Comparison of ENCODE assay signal across 10 cellular contexts in the genomic region with DNA sequence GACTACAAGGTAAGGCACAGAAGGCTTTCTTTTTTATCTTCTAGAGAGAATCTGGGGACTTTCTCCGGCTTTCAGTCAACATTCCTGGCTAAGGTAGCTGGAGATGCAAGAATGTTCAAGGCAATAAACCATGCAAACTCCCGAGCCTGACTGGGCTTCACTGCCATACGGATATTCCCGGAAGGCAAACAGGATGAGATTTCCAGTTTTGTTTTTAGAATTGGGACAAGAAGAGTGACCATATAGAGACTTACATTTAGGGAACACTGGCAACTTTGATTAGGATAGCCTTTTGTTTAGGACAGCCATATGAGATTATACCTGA. TPM values are rescaled to one million over a fixed set of nuclear protein-coding genes. Genes with fewer than 3 reads are reported as not detected.
DNase-seq lines count a peak whose midpoint lies in the region; ATAC-seq and TF ChIP-seq lines count a peak whose summit lies in the region.
"Had no signal": no experiment of that assay in that cellular context is flagged by ENCODE, and none has a peak within 500 bp of the region (broad histone marks: within the 10 kb centered on the region; RNA-seq: fewer than 3 reads in every experiment).

No MANE protein-coding gene starts in this region.

- H3K4me3 Mint-ChIP-seq in glutamatergic neuron (ENCODE audit: unreplicated experiment), result peak overlapping the region; percentile 87
- H3K4me3 Mint-ChIP-seq: activated naive CD8-positive, alpha-beta T cell treated with anti-CD3 and anti-CD28 coated beads for 36 hours had no signal

- H3K9me3 Mint-ChIP-seq in glutamatergic neuron (ENCODE audit: unreplicated experiment), result no peaks in the 10 kb centered on the region
- H3K9me3 Mint-ChIP-seq: activated naive CD8-positive, alpha-beta T cell treated with anti-CD3 and anti-CD28 coated beads for 36 hours had no signal

- H3K9me3 ChIP-seq in neuron (ENCODE audit: low read length), result no peaks in the 10 kb centered on the region

- H2AFZ ChIP-seq in neuron (ENCODE audit: low read depth, low read length), result peak overlapping the region; percentile 73

- H3K27me3 Mint-ChIP-seq in glutamatergic neuron (ENCODE audit: unreplicated experiment), result no peaks in the 10 kb centered on the region
- H3K27me3 Mint-ChIP-seq: activated naive CD8-positive, alpha-beta T cell treated with anti-CD3 and anti-CD28 coated beads for 36 hours had no signal

- H3K36me3 ChIP-seq in neuron (ENCODE audit: insufficient read depth, low read length), result no peaks in the 10 kb centered on the region

- peak overlapping the region; percentile 67 for H3K27ac ChIP-seq in 22Rv1

- H3K27me3 ChIP-seq in neuron (ENCODE audit: insufficient read depth, low read length), result no peaks in the 10 kb centered on the region

- peak overlapping the region; percentile 40 for H3K27ac Mint-ChIP-seq in glutamatergic neuron (ENCODE audit: unreplicated experiment)
- H3K27ac Mint-ChIP-seq: activated naive CD8-positive, alpha-beta T cell treated with anti-CD3 and anti-CD28 coated beads for 36 hours had no signal

- H3K4me3 ChIP-seq in neuron (ENCODE audit: low read length), result peak overlapping the region; percentile 60

- peak; percentile 30 for ATAC-seq in SK-N-SH treated with all-trans-retinoic acid at 6 μM for 48 hours

- in situ Hi-C loops in ACHN (cut with HindIII; ENCODE audit: low pct_ligation_motif_present, low pct_unique_long_range_greater_than_20kb, low sequenced_read_pairs), result no loop called here

- peaks cover 39% of the 10 kb centered on the region for H3K4me1 ChIP-seq in neuron (ENCODE audit: insufficient read depth, low read length)

- peaks cover 33% of the 10 kb centered on the region for H3K4me1 Mint-ChIP-seq in glutamatergic neuron (ENCODE audit: low read depth, unreplicated experiment)

- no peaks in the 10 kb centered on the region for H3K36me3 Mint-ChIP-seq in glutamatergic neuron (ENCODE audit: unreplicated experiment)
- H3K36me3 Mint-ChIP-seq: activated naive CD8-positive, alpha-beta T cell treated with anti-CD3 and anti-CD28 coated beads for 36 hours had no signal

- DNase-seq in glutamatergic neuron (no peak), D341Med (ENCODE audit: low spot score) (no peak), AG08395 (ENCODE audit: low spot score) (no peak), ACHN (no peak)
- no peak for DNase-seq in stimulated activated CD4-positive, alpha-beta T cell treated with anti-CD3 and anti-CD28 coated beads, Interleukin-12 subunit alpha, Interleukin-12 subunit beta, amount 100 ng/mL, for 4 hours
- DNase-seq: activated naive CD8-positive, alpha-beta T cell treated with anti-CD3 and anti-CD28 coated beads for 36 hours; NCI-H1694 had no signal

- no peak for TF ChIP-seq CTCF in 22Rv1 (IDR thresholded peaks at IDR 0.05)
- TF ChIP-seq CTCF in glutamatergic neuron (IDR thresholded peaks at IDR 0.05; ENCODE audit: partially characterized antibody, unreplicated experiment), result no peak

TF ChIP-seq in SK-N-SH treated with all-trans-retinoic acid at 6 μM for 48 hours, 23 proteins besides CTCF, POLR2A, EP300 and RAD21:
- TF ChIP-seq, protein P1, sequence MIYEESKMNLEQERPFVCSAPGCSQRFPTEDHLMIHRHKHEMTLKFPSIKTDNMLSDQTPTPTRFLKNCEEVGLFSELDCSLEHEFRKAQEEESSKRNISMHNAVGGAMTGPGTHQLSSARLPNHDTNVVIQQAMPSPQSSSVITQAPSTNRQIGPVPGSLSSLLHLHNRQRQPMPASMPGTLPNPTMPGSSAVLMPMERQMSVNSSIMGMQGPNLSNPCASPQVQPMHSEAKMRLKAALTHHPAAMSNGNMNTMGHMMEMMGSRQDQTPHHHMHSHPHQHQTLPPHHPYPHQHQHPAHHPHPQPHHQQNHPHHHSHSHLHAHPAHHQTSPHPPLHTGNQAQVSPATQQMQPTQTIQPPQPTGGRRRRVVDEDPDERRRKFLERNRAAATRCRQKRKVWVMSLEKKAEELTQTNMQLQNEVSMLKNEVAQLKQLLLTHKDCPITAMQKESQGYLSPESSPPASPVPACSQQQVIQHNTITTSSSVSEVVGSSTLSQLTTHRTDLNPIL (CRISPR knock-in tag; IDR thresholded peaks at IDR 0.05; ENCODE audit: low read depth), result no peak
- TF ChIP-seq TCF4 (CRISPR knock-in tag; IDR thresholded peaks at IDR 0.05; ENCODE audit: borderline replicate concordance) (no peak), ZFP3 (CRISPR knock-in tag; IDR thresholded peaks at IDR 0.05) (no peak), ZNF565 (CRISPR knock-in tag; conservative IDR thresholded peaks at IDR 0.05; ENCODE audit: low read depth) (no peak), ISL1 (CRISPR knock-in tag; IDR thresholded peaks at IDR 0.05) (no peak), GLIS3 (CRISPR knock-in tag; IDR thresholded peaks at IDR 0.05) (no peak), SNAI2 (CRISPR knock-in tag; IDR thresholded peaks at IDR 0.05) (no peak), CSRNP3 (CRISPR knock-in tag; IDR thresholded peaks at IDR 0.05) (no peak), ZNF70 (CRISPR knock-in tag; IDR thresholded peaks at IDR 0.05) (no peak), ZFP30 (CRISPR knock-in tag; IDR thresholded peaks at IDR 0.05) (no peak), ZC3H10 (CRISPR knock-in tag; IDR thresholded peaks at IDR 0.05) (no peak), PPARA (CRISPR knock-in tag; IDR thresholded peaks at IDR 0.05; ENCODE audit: borderline replicate concordance) (no peak), OSR1 (CRISPR knock-in tag; IDR thresholded peaks at IDR 0.05) (no peak), BACH2 (CRISPR knock-in tag; IDR thresholded peaks at IDR 0.05; ENCODE audit: borderline replicate concordance) (no peak), ARNTL (CRISPR knock-in tag; IDR thresholded peaks at IDR 0.05; ENCODE audit: borderline replicate concordance, low read depth) (no peak), TOX (CRISPR knock-in tag; IDR thresholded peaks at IDR 0.05; ENCODE audit: borderline replicate concordance) (no peak), PATZ1 (CRISPR knock-in tag; IDR thresholded peaks at IDR 0.05; ENCODE audit: borderline replicate concordance) (no peak)
- TF ChIP-seq, protein P2, sequence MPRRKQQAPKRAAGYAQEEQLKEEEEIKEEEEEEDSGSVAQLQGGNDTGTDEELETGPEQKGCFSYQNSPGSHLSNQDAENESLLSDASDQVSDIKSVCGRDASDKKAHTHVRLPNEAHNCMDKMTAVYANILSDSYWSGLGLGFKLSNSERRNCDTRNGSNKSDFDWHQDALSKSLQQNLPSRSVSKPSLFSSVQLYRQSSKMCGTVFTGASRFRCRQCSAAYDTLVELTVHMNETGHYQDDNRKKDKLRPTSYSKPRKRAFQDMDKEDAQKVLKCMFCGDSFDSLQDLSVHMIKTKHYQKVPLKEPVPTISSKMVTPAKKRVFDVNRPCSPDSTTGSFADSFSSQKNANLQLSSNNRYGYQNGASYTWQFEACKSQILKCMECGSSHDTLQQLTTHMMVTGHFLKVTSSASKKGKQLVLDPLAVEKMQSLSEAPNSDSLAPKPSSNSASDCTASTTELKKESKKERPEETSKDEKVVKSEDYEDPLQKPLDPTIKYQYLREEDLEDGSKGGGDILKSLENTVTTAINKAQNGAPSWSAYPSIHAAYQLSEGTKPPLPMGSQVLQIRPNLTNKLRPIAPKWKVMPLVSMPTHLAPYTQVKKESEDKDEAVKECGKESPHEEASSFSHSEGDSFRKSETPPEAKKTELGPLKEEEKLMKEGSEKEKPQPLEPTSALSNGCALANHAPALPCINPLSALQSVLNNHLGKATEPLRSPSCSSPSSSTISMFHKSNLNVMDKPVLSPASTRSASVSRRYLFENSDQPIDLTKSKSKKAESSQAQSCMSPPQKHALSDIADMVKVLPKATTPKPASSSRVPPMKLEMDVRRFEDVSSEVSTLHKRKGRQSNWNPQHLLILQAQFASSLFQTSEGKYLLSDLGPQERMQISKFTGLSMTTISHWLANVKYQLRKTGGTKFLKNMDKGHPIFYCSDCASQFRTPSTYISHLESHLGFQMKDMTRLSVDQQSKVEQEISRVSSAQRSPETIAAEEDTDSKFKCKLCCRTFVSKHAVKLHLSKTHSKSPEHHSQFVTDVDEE (CRISPR knock-in tag; IDR thresholded peaks at IDR 0.05), result no peak

RNA-seq across cellular contexts. Expression of gene CALD1, which starts 0.3 kb away (rescaled TPM):
- 61.8 TPM for total RNA-seq in glutamatergic neuron (ENCODE audit: unreplicated experiment)
